Comparison of ENCODE assay signal across 36 cellular contexts in genomic region chr4:129422277-129422676, GRCh38.
"Had no signal": no experiment of that assay in that cellular context is flagged by ENCODE, and none has a peak within 500 bp of the region (broad histone marks: within the 10 kb centered on the region; RNA-seq: fewer than 3 reads in every experiment).

No MANE protein-coding gene starts in this region.

- H3K27ac ChIP-seq: adrenal gland, body of pancreas, brain microvascular endothelial cell, breast epithelium, VCaP had no signal

- FAIRE-seq: astrocyte, TTC549 had no signal

- H3K4me1 ChIP-seq: adrenal gland, body of pancreas, breast epithelium had no signal

- DNase-seq: activated B cell treated with CpG ODN at 0.5 μM for 24 hours; activated CD4-positive, alpha-beta memory T cell treated with anti-CD3 and anti-CD28 coated beads for 36 hours; activated CD4-positive, alpha-beta T cell treated with anti-CD3 and anti-CD28 coated beads for 4 hours; activated CD4-positive, alpha-beta T cell treated with anti-CD3 and anti-CD28 coated beads, Interleukin-2, amount 10 ng/mL, durations not matched to agents 24 days and 14 days; activated CD4-positive, alpha-beta T cell treated with anti-CD3 and anti-CD28 coated beads, Interleukin-2, amount 50 U/mL, for 1 hour; activated CD4-positive, alpha-beta T cell treated with anti-CD3 and anti-CD28 coated beads, Interleukin-2, amount 50 U/mL, for 4 hours; activated CD4-positive, CD25-positive, alpha-beta regulatory T cell treated with anti-CD3 and anti-CD28 coated beads, Interleukin-2, amount 50 U/mL, for 72 hours; activated CD8-positive, alpha-beta memory T cell treated with anti-CD3 and anti-CD28 coated beads, Interleukin-2, amount 50 U/mL, for 4 hours; activated CD8-positive, alpha-beta T cell treated with anti-CD3 and anti-CD28 coated beads for 36 hours; activated effector memory CD4-positive, alpha-beta T cell treated with anti-CD3 and anti-CD28 coated beads, Interleukin-2, amount 50 U/mL, for 16 hours; activated gamma-delta T cell treated with Interleukin-2 at 50 U/mL for 16 hours; activated naive CD4-positive, alpha-beta T cell; activated naive CD4-positive, alpha-beta T cell treated with anti-CD3 and anti-CD28 coated beads for 36 hours; activated naive CD4-positive, alpha-beta T cell treated with anti-CD3 and anti-CD28 coated beads, Interleukin-2, amount 50 U/mL, for 16 hours; activated naive CD8-positive, alpha-beta T cell treated with anti-CD3 and anti-CD28 coated beads for 36 hours; activated T-cell treated with anti-CD3 and anti-CD28 coated beads for 4 hours; activated T-cell treated with anti-CD3 and anti-CD28 coated beads, Interleukin-2, amount 50 U/mL, for 1 hour; activated T-cell treated with anti-CD3 and anti-CD28 coated beads, Interleukin-2, amount 50 U/mL, for 4 hours; activated T-cell treated with anti-CD3 and anti-CD28 coated beads, Interleukin-2, amount 50 U/mL, for 72 hours; adrenal gland; amniotic stem cell; aorta; body of pancreas; brain microvascular endothelial cell; central memory CD4-positive, alpha-beta T cell; T-helper 2 cell; T-helper 9 cell had no signal

- H3K4me3 ChIP-seq: adrenal gland, body of pancreas, breast epithelium had no signal

- H3K4me3 Mint-ChIP-seq: activated B cell treated with CpG ODN at 0.5 μM for 24 hours; activated CD4-positive, alpha-beta memory T cell treated with anti-CD3 and anti-CD28 coated beads for 36 hours; activated CD4-positive, alpha-beta T cell treated with anti-CD3 and anti-CD28 coated beads, Interleukin-2, amount 10 ng/mL, durations not matched to agents 24 days and 14 days; activated CD8-positive, alpha-beta T cell treated with anti-CD3 and anti-CD28 coated beads for 36 hours; activated naive CD4-positive, alpha-beta T cell treated with anti-CD3 and anti-CD28 coated beads for 36 hours; activated naive CD8-positive, alpha-beta T cell treated with anti-CD3 and anti-CD28 coated beads for 36 hours; activated T-cell treated with anti-CD3 and anti-CD28 coated beads, Interleukin-2, amount 50 U/mL, for 4 hours; activated T-cell treated with anti-CD3 and anti-CD28 coated beads, Interleukin-2, amount 50 U/mL, for 72 hours; activated T-helper 1 cell treated with anti-CD3 and anti-CD28 coated beads, Interleukin-12 subunit alpha, Interleukin-12 subunit beta, Interleukin-2, Interleukin-4 antibody, amounts not matched to agents 30 ng/mL and 10 ng/mL and 1 ng/mL, durations not matched to agents 14 hours and 24 hours and 36 hours; activated T-helper 17 cell treated with anti-CD3 and anti-CD28 coated beads, Interleukin-2, amount 50 U/mL, for 72 hours; T-helper 1 cell treated with Interleukin-12 subunit alpha and Interleukin-12 subunit beta and Interleukin-4 antibody, amounts not matched to agents 30 μg/mL and 1 μg/mL, for 36 hours; T-helper 2 cell treated with Interferon-gamma antibody and Interleukin-4, amounts not matched to agents 5 μg/mL and 100 μg/mL, for 36 hours had no signal

- H3K36me3 ChIP-seq: adrenal gland, brain microvascular endothelial cell, breast epithelium had no signal

- H3K36me3 Mint-ChIP-seq: activated CD4-positive, alpha-beta memory T cell treated with anti-CD3 and anti-CD28 coated beads for 36 hours; activated naive CD4-positive, alpha-beta T cell treated with anti-CD3 and anti-CD28 coated beads, Interleukin-2, amount 50 U/mL, for 72 hours; activated naive CD8-positive, alpha-beta T cell treated with anti-CD3 and anti-CD28 coated beads for 36 hours had no signal

- H3K27ac Mint-ChIP-seq: activated B cell treated with CpG ODN at 0.5 μM for 24 hours; activated CD4-positive, alpha-beta memory T cell treated with anti-CD3 and anti-CD28 coated beads for 36 hours; activated CD4-positive, alpha-beta T cell treated with anti-CD3 and anti-CD28 coated beads, Interleukin-2, amount 10 ng/mL, durations not matched to agents 24 days and 14 days; activated CD8-positive, alpha-beta T cell treated with anti-CD3 and anti-CD28 coated beads for 36 hours; activated naive CD4-positive, alpha-beta T cell treated with anti-CD3 and anti-CD28 coated beads for 36 hours; activated naive CD4-positive, alpha-beta T cell treated with anti-CD3 and anti-CD28 coated beads, Interleukin-2, amount 50 U/mL, for 72 hours; activated naive CD8-positive, alpha-beta T cell treated with anti-CD3 and anti-CD28 coated beads for 36 hours; activated T-cell treated with anti-CD3 and anti-CD28 coated beads, Interleukin-2, amount 50 U/mL, for 72 hours; activated T-helper 1 cell treated with anti-CD3 and anti-CD28 coated beads, Interleukin-12 subunit alpha, Interleukin-12 subunit beta, Interleukin-2, Interleukin-4 antibody, amounts not matched to agents 30 ng/mL and 10 ng/mL and 1 ng/mL, durations not matched to agents 14 hours and 24 hours and 36 hours; activated T-helper 17 cell treated with anti-CD3 and anti-CD28 coated beads, Interleukin-2, amount 50 U/mL, for 72 hours; T-helper 1 cell treated with Interleukin-12 subunit alpha and Interleukin-12 subunit beta and Interleukin-4 antibody, amounts not matched to agents 30 μg/mL and 1 μg/mL, for 36 hours; T-helper 2 cell treated with Interferon-gamma antibody and Interleukin-4, amounts not matched to agents 5 μg/mL and 100 μg/mL, for 36 hours had no signal

- ATAC-seq: activated CD8-positive, alpha-beta T cell treated with anti-CD3 and anti-CD28 coated beads for 36 hours; activated naive CD4-positive, alpha-beta T cell treated with anti-CD3 and anti-CD28 coated beads, Interleukin-2, amount 50 U/mL, for 72 hours; activated T-cell treated with anti-CD3 and anti-CD28 coated beads, Interleukin-2, amount 50 U/mL, for 4 hours; activated T-cell treated with anti-CD3 and anti-CD28 coated beads, Interleukin-2, amount 50 U/mL, for 72 hours; activated T-helper 17 cell treated with anti-CD3 and anti-CD28 coated beads, Interleukin-2, amount 50 U/mL, for 72 hours; body of pancreas had no signal

- H3K9me3 ChIP-seq: adrenal gland, body of pancreas, breast epithelium had no signal

- H3K4me1 Mint-ChIP-seq: activated B cell treated with CpG ODN at 0.5 μM for 24 hours; activated CD4-positive, alpha-beta T cell treated with anti-CD3 and anti-CD28 coated beads, Interleukin-2, amount 10 ng/mL, durations not matched to agents 24 days and 14 days; activated naive CD8-positive, alpha-beta T cell treated with anti-CD3 and anti-CD28 coated beads for 36 hours; activated T-helper 17 cell treated with anti-CD3 and anti-CD28 coated beads, Interleukin-2, amount 50 U/mL, for 72 hours had no signal

- H3K27me3 Mint-ChIP-seq: activated CD4-positive, alpha-beta T cell treated with anti-CD3 and anti-CD28 coated beads, Interleukin-2, amount 10 ng/mL, durations not matched to agents 24 days and 14 days; activated CD8-positive, alpha-beta T cell treated with anti-CD3 and anti-CD28 coated beads for 36 hours; activated naive CD8-positive, alpha-beta T cell treated with anti-CD3 and anti-CD28 coated beads for 36 hours; activated T-helper 17 cell treated with anti-CD3 and anti-CD28 coated beads, Interleukin-2, amount 50 U/mL, for 72 hours had no signal

- H3K9me3 Mint-ChIP-seq: activated CD4-positive, alpha-beta memory T cell treated with anti-CD3 and anti-CD28 coated beads for 36 hours; activated CD4-positive, alpha-beta T cell treated with anti-CD3 and anti-CD28 coated beads, Interleukin-2, amount 10 ng/mL, durations not matched to agents 24 days and 14 days; activated CD8-positive, alpha-beta T cell treated with anti-CD3 and anti-CD28 coated beads for 36 hours; activated naive CD4-positive, alpha-beta T cell treated with anti-CD3 and anti-CD28 coated beads for 36 hours; activated naive CD8-positive, alpha-beta T cell treated with anti-CD3 and anti-CD28 coated beads for 36 hours; activated T-cell treated with anti-CD3 and anti-CD28 coated beads, Interleukin-2, amount 50 U/mL, for 4 hours; activated T-cell treated with anti-CD3 and anti-CD28 coated beads, Interleukin-2, amount 50 U/mL, for 72 hours; activated T-helper 1 cell treated with anti-CD3 and anti-CD28 coated beads, Interleukin-12 subunit alpha, Interleukin-12 subunit beta, Interleukin-2, Interleukin-4 antibody, amounts not matched to agents 30 ng/mL and 10 ng/mL and 1 ng/mL, durations not matched to agents 14 hours and 24 hours and 36 hours; activated T-helper 17 cell treated with anti-CD3 and anti-CD28 coated beads, Interleukin-2, amount 50 U/mL, for 72 hours; T-helper 1 cell treated with Interleukin-12 subunit alpha and Interleukin-12 subunit beta and Interleukin-4 antibody, amounts not matched to agents 30 μg/mL and 1 μg/mL, for 36 hours; T-helper 2 cell treated with Interferon-gamma antibody and Interleukin-4, amounts not matched to agents 5 μg/mL and 100 μg/mL, for 36 hours had no signal

- H3K27me3 ChIP-seq: adrenal gland, body of pancreas, brain microvascular endothelial cell, breast epithelium had no signal
